ENCODE assay signal across 1 cellular context in the genomic region with DNA sequence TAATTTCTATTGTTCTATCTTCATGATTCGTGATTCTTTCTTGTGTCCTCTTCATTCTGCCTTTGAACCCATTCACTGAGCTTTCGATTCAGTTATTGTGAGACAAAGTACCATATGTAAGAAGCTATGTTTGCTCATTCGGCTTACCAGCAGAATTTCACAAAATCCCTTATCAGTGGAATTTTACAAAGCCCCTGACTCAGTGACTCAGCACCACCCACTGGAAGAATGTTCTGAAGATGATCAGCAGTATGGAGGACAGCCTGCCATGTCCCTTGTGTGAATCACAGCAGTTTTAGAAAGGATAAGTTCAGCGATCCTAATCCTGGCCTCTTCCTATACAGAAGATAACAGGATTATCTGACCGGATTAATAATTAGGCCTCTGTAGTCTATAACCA.
TF ChIP-seq lines count a peak whose summit lies in the region.

No MANE protein-coding gene starts in this region.

TF ChIP-seq in IMR-90, 13 proteins besides CTCF, POLR2A, EP300 and RAD21:
- no peak for TF ChIP-seq SMC3 (IDR thresholded peaks at IDR 0.05; ENCODE audit: low read depth, low read length)
- TF ChIP-seq RFX5 (IDR thresholded peaks at IDR 0.05; ENCODE audit: low read depth, low read length) = no peak
- no peak for TF ChIP-seq MXI1 (IDR thresholded peaks at IDR 0.05; ENCODE audit: borderline replicate concordance, low read depth, low read length)
- TF ChIP-seq MAZ (IDR thresholded peaks at IDR 0.05; ENCODE audit: borderline replicate concordance, low read depth, low read length) = no peak
- TF ChIP-seq FOS (IDR thresholded peaks at IDR 0.05; ENCODE audit: low read depth, low read length) = no peak
- TF ChIP-seq NFE2L2 (IDR thresholded peaks at IDR 0.05; ENCODE audit: low read depth, low read length) = no peak
- no peak for TF ChIP-seq BHLHE40 (IDR thresholded peaks at IDR 0.05; ENCODE audit: low read depth, low read length)
- no peak for TF ChIP-seq RCOR1 (IDR thresholded peaks at IDR 0.05; ENCODE audit: insufficient replicate concordance, low read length)
- TF ChIP-seq MAFK (IDR thresholded peaks at IDR 0.05; ENCODE audit: low read depth, low read length) = no peak
- TF ChIP-seq, protein P1, sequence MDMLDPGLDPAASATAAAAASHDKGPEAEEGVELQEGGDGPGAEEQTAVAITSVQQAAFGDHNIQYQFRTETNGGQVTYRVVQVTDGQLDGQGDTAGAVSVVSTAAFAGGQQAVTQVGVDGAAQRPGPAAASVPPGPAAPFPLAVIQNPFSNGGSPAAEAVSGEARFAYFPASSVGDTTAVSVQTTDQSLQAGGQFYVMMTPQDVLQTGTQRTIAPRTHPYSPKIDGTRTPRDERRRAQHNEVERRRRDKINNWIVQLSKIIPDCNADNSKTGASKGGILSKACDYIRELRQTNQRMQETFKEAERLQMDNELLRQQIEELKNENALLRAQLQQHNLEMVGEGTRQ (IDR thresholded peaks at IDR 0.05; ENCODE audit: low read depth, low read length) = no peak
- no peak for TF ChIP-seq CHD1 (IDR thresholded peaks at IDR 0.05; ENCODE audit: low read depth, low read length)
- no peak for TF ChIP-seq CEBPB (IDR thresholded peaks at IDR 0.05; ENCODE audit: low read depth, low read length)
- TF ChIP-seq, protein P2, sequence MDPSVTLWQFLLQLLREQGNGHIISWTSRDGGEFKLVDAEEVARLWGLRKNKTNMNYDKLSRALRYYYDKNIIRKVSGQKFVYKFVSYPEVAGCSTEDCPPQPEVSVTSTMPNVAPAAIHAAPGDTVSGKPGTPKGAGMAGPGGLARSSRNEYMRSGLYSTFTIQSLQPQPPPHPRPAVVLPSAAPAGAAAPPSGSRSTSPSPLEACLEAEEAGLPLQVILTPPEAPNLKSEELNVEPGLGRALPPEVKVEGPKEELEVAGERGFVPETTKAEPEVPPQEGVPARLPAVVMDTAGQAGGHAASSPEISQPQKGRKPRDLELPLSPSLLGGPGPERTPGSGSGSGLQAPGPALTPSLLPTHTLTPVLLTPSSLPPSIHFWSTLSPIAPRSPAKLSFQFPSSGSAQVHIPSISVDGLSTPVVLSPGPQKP (IDR thresholded peaks at IDR 0.05; ENCODE audit: borderline replicate concordance, low read depth, low read length) = no peak
